8 cellular contexts compared by ENCODE assay signal in genomic region chr18:62506495-62507143, GRCh38. TPM values are rescaled to one million over a fixed set of nuclear protein-coding genes. Genes with fewer than 3 reads are reported as not detected.
A peak's percentile ranks its signal among the peaks of the same experiment; 100 is the strongest.
DNase-seq lines count a peak whose midpoint lies in the region; ATAC-seq and TF ChIP-seq lines count a peak whose summit lies in the region.

No MANE protein-coding gene starts in this region.

- peak overlapping the region; percentile 35 to 58 (median 49); a peak in 18 of 20 replicates for H3K4me3 ChIP-seq in BLaER1 treated with 17β-estradiol and CSF1 and Interleukin-3, amounts not matched to agents 10 nM and 100 nM
- H3K4me3 ChIP-seq in fibroblast of villous mesenchyme (ENCODE audit: low read depth, low read length) (peak overlapping the region; percentile 54), transverse colon (peak overlapping the region in 3 of 4 donors; percentile 24 to 48 (median 24))

- no peak for TF ChIP-seq EP300 in transverse colon (IDR thresholded peaks at IDR 0.05; ENCODE audit: low read depth)

- H3K9me3 ChIP-seq in BLaER1 treated with 17β-estradiol and CSF1 and Interleukin-3, amounts not matched to agents 10 nM and 100 nM (replicated peaks in 1 of 11): peaks cover 23 to 40% (median 34%) of the 10 kb centered on the region in 11 experiments
- peaks cover 0 to 2% of the 10 kb centered on the region in 2 donors for H3K9me3 ChIP-seq in transverse colon

- in situ Hi-C loops in transverse colon (cut with MboI; ENCODE audit: low pct_ligation_motif_present in 1 of 4, low pct_unique_long_range_greater_than_20kb in 1 of 4, low sequenced_read_pairs in 3 of 4): no loop called here

- H3K27ac ChIP-seq in BLaER1 treated with 17β-estradiol and CSF1 and Interleukin-3, amounts not matched to agents 10 nM and 100 nM: peak overlapping the region in 10 of 11 experiments; percentile 23 to 72 (median 57); a peak in 18 of 22 replicates
- peak overlapping the region; percentile 16 to 74 (median 64) for H3K27ac ChIP-seq in transverse colon

- peaks cover 11 to 17% (median 14%) of the 10 kb centered on the region in 10 experiments for H3K4me1 ChIP-seq in BLaER1 treated with 17β-estradiol and CSF1 and Interleukin-3, amounts not matched to agents 10 nM and 100 nM
- H3K4me1 ChIP-seq in transverse colon: peaks cover 4 to 18% (median 6%) of the 10 kb centered on the region in 4 donors

- 48 to 58% methylated on average over 2 to 7 of the region's 7 CpGs for WGBS in transverse colon (ENCODE audit: low coverage in 1 of 2), 2 donors

- peak overlapping the region; percentile 67 to 96 (median 78) for H3K4me2 ChIP-seq in BLaER1 treated with 17β-estradiol and CSF1 and Interleukin-3, amounts not matched to agents 10 nM and 100 nM

- peak overlapping the region in 10 of 11 experiments; percentile 6 to 61 (median 50); a peak in 16 of 22 replicates for H3K9ac ChIP-seq in BLaER1 treated with 17β-estradiol and CSF1 and Interleukin-3, amounts not matched to agents 10 nM and 100 nM

- no peak for TF ChIP-seq CTCF in fibroblast of villous mesenchyme (IDR thresholded peaks at IDR 0.05; ENCODE audit: insufficient read depth, low read depth, low read length)
- no peak for TF ChIP-seq CTCF in transverse colon (IDR thresholded peaks at IDR 0.05)

- DNase-seq in MV-4-11 (lab: John Stamatoyannopoulos, UW) (peak; percentile 50), fibroblast of villous mesenchyme (ENCODE audit: low read depth) (no peak), transverse colon (no peak), NOMO-1 (lab: John Stamatoyannopoulos, UW; ENCODE audit: unreplicated experiment in 2 of 2) (no peak), NCI-H1048 (lab: John Stamatoyannopoulos, UW) (no peak)

- TF ChIP-seq POLR2A in transverse colon (IDR thresholded peaks at IDR 0.05): no peak

- intact Hi-C loops in transverse colon (cut with DNase I; ENCODE audit: low total_unique reads): no loop called here

- no peaks in the 10 kb centered on the region for H3K36me3 ChIP-seq in BLaER1 treated with 17β-estradiol and CSF1 and Interleukin-3, amounts not matched to agents 10 nM and 100 nM
- H3K36me3 ChIP-seq in transverse colon: no peaks in the 10 kb centered on the region

- H3K27me3 ChIP-seq in BLaER1 treated with 17β-estradiol and CSF1 and Interleukin-3, amounts not matched to agents 10 nM and 100 nM: no peaks in the 10 kb centered on the region
- H3K27me3 ChIP-seq in transverse colon: no peaks in the 10 kb centered on the region

- no peaks in the 10 kb centered on the region for H4K20me1 ChIP-seq in BLaER1 treated with 17β-estradiol and CSF1 and Interleukin-3, amounts not matched to agents 10 nM and 100 nM

- ATAC-seq in GM21390 (IDR thresholded peaks at IDR 0.05; ENCODE audit: unreplicated experiment): peak; percentile 4
- ATAC-seq in HG03457 (IDR thresholded peaks at IDR 0.05; ENCODE audit: unreplicated experiment): no peak

RNA-seq across cellular contexts. Expression of gene ZCCHC2, which starts 16.2 kb away (rescaled TPM):
- 5.5 and 9.5 TPM in 2 replicates for total RNA-seq in fibroblast of villous mesenchyme
- 10 to 100 TPM; 17.6 to 36.6 (median 22.4) TPM for total RNA-seq in transverse colon
